In the genomic region with DNA sequence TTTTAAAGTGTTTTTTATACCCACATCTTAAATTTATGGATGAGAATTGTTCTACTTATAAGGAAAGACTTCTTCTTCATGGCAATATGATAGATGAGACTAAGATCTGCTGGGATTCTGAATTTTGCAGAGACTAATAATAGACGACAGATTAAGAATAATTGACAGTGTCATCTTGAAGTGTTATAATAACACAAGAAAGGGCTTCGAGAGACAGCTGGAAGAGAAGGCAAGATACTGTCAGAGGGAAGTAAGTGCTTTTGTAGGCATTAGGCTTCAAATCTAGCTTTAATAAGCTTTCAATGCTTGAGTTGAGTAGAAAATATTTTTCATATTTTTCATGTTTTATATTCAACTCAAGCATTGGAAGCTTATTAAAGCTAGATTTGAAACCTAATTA, we compare ENCODE assay signal across 3 cellular contexts.
"Had no signal": no experiment of that assay in that cellular context is flagged by ENCODE, and none has a peak within 500 bp of the region (broad histone marks: within the 10 kb centered on the region; RNA-seq: fewer than 3 reads in every experiment).

No MANE protein-coding gene starts in this region.

- H3K27ac ChIP-seq: HL-60 had no signal

- H3K4me3 ChIP-seq: K562 had no signal

- DNase-seq: IMR-90 had no signal
